Comparison of ENCODE assay signal across 9 cellular contexts in genomic region chr9:129319076-129319937, GRCh38.
DNase-seq lines count a peak whose midpoint lies in the region; ATAC-seq, FAIRE-seq and TF ChIP-seq lines count a peak whose summit lies in the region.
"Had no signal": no experiment of that assay in that cellular context is flagged by ENCODE, and none has a peak within 500 bp of the region (broad histone marks: within the 10 kb centered on the region; RNA-seq: fewer than 3 reads in every experiment).

No MANE protein-coding gene starts in this region.

- no peak for TF ChIP-seq EP300 in neural cell (conservative IDR thresholded peaks at IDR 0.05; ENCODE audit: poor library complexity, severe bottlenecking)

- H3K4me3 ChIP-seq in neural cell (ENCODE audit: low read length): no peak overlapping the region

- no peaks in the 10 kb centered on the region for H3K36me3 Mint-ChIP-seq in activated naive CD4-positive, alpha-beta T cell treated with anti-CD3 and anti-CD28 coated beads, Interleukin-2, amount 10 ng/mL, durations not matched to agents 7 days and 5 days
- H3K36me3 Mint-ChIP-seq in type B pancreatic cell: no peaks in the 10 kb centered on the region

- H3K4me2 ChIP-seq in neural cell (ENCODE audit: low read length): no peak overlapping the region

- no peak for FAIRE-seq in GM12892 (lab: Jason Lieb, UNC)
- FAIRE-seq: GM19239 had no signal

- H2AFZ ChIP-seq in neural cell (ENCODE audit: low read depth, low read length): no peak overlapping the region

- H3K27ac ChIP-seq in neural cell (ENCODE audit: low read length): no peak overlapping the region

- no peaks in the 10 kb centered on the region for H3K36me3 ChIP-seq in neural cell (ENCODE audit: insufficient read depth, low read length)

- H3F3A ChIP-seq in neural cell (ENCODE audit: insufficient read depth, low read length, poor library complexity, severe bottlenecking): no peaks in the 10 kb centered on the region

- H3K9me2 ChIP-seq in neural cell (ENCODE audit: insufficient read depth, low read length): no peaks in the 10 kb centered on the region

- H3K4me1 Mint-ChIP-seq in activated naive CD4-positive, alpha-beta T cell treated with anti-CD3 and anti-CD28 coated beads, Interleukin-2, amount 10 ng/mL, durations not matched to agents 7 days and 5 days: peaks cover 18% of the 10 kb centered on the region
- H3K4me1 Mint-ChIP-seq in type B pancreatic cell (ENCODE audit: unreplicated experiment): peaks cover 42% of the 10 kb centered on the region

- no peaks in the 10 kb centered on the region for H3K79me2 ChIP-seq in neural cell (replicated peaks; ENCODE audit: insufficient read depth, low read length)

- no peak for TF ChIP-seq RAD21 in neural cell (conservative IDR thresholded peaks at IDR 0.05)

- DNase-seq in activated naive CD4-positive, alpha-beta T cell treated with anti-CD3 and anti-CD28 coated beads, Interleukin-2, amount 10 ng/mL, durations not matched to agents 7 days and 5 days: peak; percentile 16
- DNase-seq in activated naive CD4-positive, alpha-beta T cell treated with Interleukin-2 at 50 U/mL for 16 hours: no peak
- DNase-seq in ecto neural progenitor cell (ENCODE audit: low spot score) (peak; percentile 43), type B pancreatic cell (ENCODE audit: extremely low spot score, unreplicated experiment) (peak; percentile 66), GM20000 (ENCODE audit: low spot score) (no peak), GM12892 (ENCODE audit: insufficient read length) (no peak)

- no peak overlapping the region for H3K27ac Mint-ChIP-seq in activated naive CD4-positive, alpha-beta T cell treated with anti-CD3 and anti-CD28 coated beads, Interleukin-2, amount 10 ng/mL, durations not matched to agents 7 days and 5 days
- H3K27ac Mint-ChIP-seq in type B pancreatic cell: no peak overlapping the region

- H4K20me1 ChIP-seq in neural cell (ENCODE audit: insufficient read depth): no peaks in the 10 kb centered on the region

- no peaks in the 10 kb centered on the region for H3K9me3 ChIP-seq in neural cell (ENCODE audit: low read length)

- CTCF ChIA-PET in activated naive CD4-positive, alpha-beta T cell treated with anti-CD3 and anti-CD28 coated beads, Interleukin-2, amount 10 ng/mL, durations not matched to agents 7 days and 5 days (lab: Charles Lee): interaction anchor here (0.8 to 1.8 kb wide), 4 partner anchors 145 to 306 kb away, joined by 3 to 7 read pairs (median 4); no protein-coding TSS in a partner anchor

- peaks cover 54% of the 10 kb centered on the region for H3K27me3 Mint-ChIP-seq in activated naive CD4-positive, alpha-beta T cell treated with anti-CD3 and anti-CD28 coated beads, Interleukin-2, amount 10 ng/mL, durations not matched to agents 7 days and 5 days
- no peaks in the 10 kb centered on the region for H3K27me3 Mint-ChIP-seq in type B pancreatic cell

- TF ChIP-seq POLR2A in GM12892 (IDR thresholded peaks at IDR 0.05; ENCODE audit: low read depth, low read length): no peak

- peak overlapping the region; percentile 73 for H3K9ac ChIP-seq in neural cell (ENCODE audit: low read length)

- no peak for ATAC-seq in GM18858 (IDR thresholded peaks at IDR 0.05; ENCODE audit: unreplicated experiment)

- H3K27me3 ChIP-seq in neural cell (ENCODE audit: insufficient read depth, low read depth, low read length): no peaks in the 10 kb centered on the region

- no peak overlapping the region for H3K4me3 Mint-ChIP-seq in activated naive CD4-positive, alpha-beta T cell treated with anti-CD3 and anti-CD28 coated beads, Interleukin-2, amount 10 ng/mL, durations not matched to agents 7 days and 5 days
- peak overlapping the region; percentile 60 for H3K4me3 Mint-ChIP-seq in type B pancreatic cell

- no peak for TF ChIP-seq CTCF in neural cell (IDR thresholded peaks at IDR 0.05; ENCODE audit: poor library complexity, severe bottlenecking)
- TF ChIP-seq CTCF in type B pancreatic cell (conservative IDR thresholded peaks at IDR 0.05): no peak
- no peak for TF ChIP-seq CTCF in GM20000 (IDR thresholded peaks at IDR 0.05; ENCODE audit: extremely low read depth, missing control alignments)

- no peaks in the 10 kb centered on the region for H3K9me3 Mint-ChIP-seq in activated naive CD4-positive, alpha-beta T cell treated with anti-CD3 and anti-CD28 coated beads, Interleukin-2, amount 10 ng/mL, durations not matched to agents 7 days and 5 days
- no peaks in the 10 kb centered on the region for H3K9me3 Mint-ChIP-seq in type B pancreatic cell

TF ChIP-seq in neural cell, 6 proteins besides CTCF, POLR2A, EP300 and RAD21:
- no peak for TF ChIP-seq TAF1 (IDR thresholded peaks at IDR 0.05; ENCODE audit: low read depth)
- TF ChIP-seq POLR2AphosphoS5 (IDR thresholded peaks at IDR 0.05): no peak
- TF ChIP-seq, protein P1, sequence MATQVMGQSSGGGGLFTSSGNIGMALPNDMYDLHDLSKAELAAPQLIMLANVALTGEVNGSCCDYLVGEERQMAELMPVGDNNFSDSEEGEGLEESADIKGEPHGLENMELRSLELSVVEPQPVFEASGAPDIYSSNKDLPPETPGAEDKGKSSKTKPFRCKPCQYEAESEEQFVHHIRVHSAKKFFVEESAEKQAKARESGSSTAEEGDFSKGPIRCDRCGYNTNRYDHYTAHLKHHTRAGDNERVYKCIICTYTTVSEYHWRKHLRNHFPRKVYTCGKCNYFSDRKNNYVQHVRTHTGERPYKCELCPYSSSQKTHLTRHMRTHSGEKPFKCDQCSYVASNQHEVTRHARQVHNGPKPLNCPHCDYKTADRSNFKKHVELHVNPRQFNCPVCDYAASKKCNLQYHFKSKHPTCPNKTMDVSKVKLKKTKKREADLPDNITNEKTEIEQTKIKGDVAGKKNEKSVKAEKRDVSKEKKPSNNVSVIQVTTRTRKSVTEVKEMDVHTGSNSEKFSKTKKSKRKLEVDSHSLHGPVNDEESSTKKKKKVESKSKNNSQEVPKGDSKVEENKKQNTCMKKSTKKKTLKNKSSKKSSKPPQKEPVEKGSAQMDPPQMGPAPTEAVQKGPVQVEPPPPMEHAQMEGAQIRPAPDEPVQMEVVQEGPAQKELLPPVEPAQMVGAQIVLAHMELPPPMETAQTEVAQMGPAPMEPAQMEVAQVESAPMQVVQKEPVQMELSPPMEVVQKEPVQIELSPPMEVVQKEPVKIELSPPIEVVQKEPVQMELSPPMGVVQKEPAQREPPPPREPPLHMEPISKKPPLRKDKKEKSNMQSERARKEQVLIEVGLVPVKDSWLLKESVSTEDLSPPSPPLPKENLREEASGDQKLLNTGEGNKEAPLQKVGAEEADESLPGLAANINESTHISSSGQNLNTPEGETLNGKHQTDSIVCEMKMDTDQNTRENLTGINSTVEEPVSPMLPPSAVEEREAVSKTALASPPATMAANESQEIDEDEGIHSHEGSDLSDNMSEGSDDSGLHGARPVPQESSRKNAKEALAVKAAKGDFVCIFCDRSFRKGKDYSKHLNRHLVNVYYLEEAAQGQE (IDR thresholded peaks at IDR 0.05; ENCODE audit: borderline replicate concordance): no peak
- TF ChIP-seq SMC3 (conservative IDR thresholded peaks at IDR 0.05; ENCODE audit: poor library complexity): no peak
- no peak for TF ChIP-seq EZH2 (IDR thresholded peaks at IDR 0.05; ENCODE audit: borderline replicate concordance, insufficient read depth, low read length, poor library complexity, severe bottlenecking)
- TF ChIP-seq MXI1 (conservative IDR thresholded peaks at IDR 0.05; ENCODE audit: poor library complexity, severe bottlenecking): no peak

Comparison
In these comparisons a context has a peak if more than half of its experiments do, and no peak if none do; other contexts are left out.
1. DNase-seq: peak in activated naive CD4-positive, alpha-beta T cell treated with anti-CD3 and anti-CD28 coated beads, Interleukin-2, amount 10 ng/mL, durations not matched to agents 7 days and 5 days (single experiment), ecto neural progenitor cell (single experiment) and type B pancreatic cell (single experiment); none in activated naive CD4-positive, alpha-beta T cell treated with Interleukin-2 at 50 U/mL for 16 hours (single experiment), GM20000 (single experiment) and GM12892 (single experiment).